In genomic region chr3:12545473-12545791, GRCh38 we compare ENCODE assay signal across 14 cellular contexts. TPM values are rescaled to one million over a fixed set of nuclear protein-coding genes. Genes with fewer than 3 reads are reported as not detected.
DNase-seq lines count a peak whose midpoint lies in the region; ATAC-seq and TF ChIP-seq lines count a peak whose summit lies in the region.
"Had no signal": no experiment of that assay in that cellular context is flagged by ENCODE, and none has a peak within 500 bp of the region (broad histone marks: within the 10 kb centered on the region; RNA-seq: fewer than 3 reads in every experiment).

Gene MKRN2OS, minus strand, starts transcription at chr3:12545499. Its CDS starts 35 bp downstream, at chr3:12545464.

- peak; percentile 18 for DNase-seq in progenitor cell of endocrine pancreas (ENCODE audit: low spot score, unreplicated experiment)
- DNase-seq in RPMI8226, result no peak
- DNase-seq in activated T-helper 1 cell treated with anti-CD3 and anti-CD28 coated beads, Interleukin-12 subunit alpha, Interleukin-12 subunit beta, Interleukin-2, Interleukin-4 antibody, amounts not matched to agents 30 ng/mL and 10 ng/mL and 1 ng/mL, durations not matched to agents 14 hours and 24 hours and 36 hours (ENCODE audit: low spot score), result no peak
- no peak for DNase-seq in stimulated activated CD4-positive, alpha-beta T cell treated with anti-CD3 and anti-CD28 coated beads, Interleukin-4, amount 100 ng/mL, for 1 hour
- DNase-seq: DND-41; GOT3; naive B cell; NCI-H187; stimulated activated CD4-positive, alpha-beta T cell treated with anti-CD3 and anti-CD28 coated beads, Interleukin-4, amount 100 ng/mL, for 4 hours had no signal

- H3K4me1 ChIP-seq in iPS-20b (ENCODE audit: insufficient read depth, low read length), result peaks cover 11% of the 10 kb centered on the region; the same call in 1 of the 2 replicates

- peaks cover under 1% of the 10 kb centered on the region; the same call in 1 of the 2 replicates for H3K36me3 ChIP-seq in iPS-20b (ENCODE audit: insufficient read depth, low read depth, low read length)

- ATAC-seq in SK-N-SH treated with all-trans-retinoic acid at 6 μM for 48 hours (peak; percentile 45; the same call in 2 of the 3 replicates), GM18858 (IDR thresholded peaks at IDR 0.05; ENCODE audit: unreplicated experiment) (no peak)

- H3K9ac ChIP-seq in iPS-20b (ENCODE audit: low read depth, low read length), result peak within 1 kb of the TSS; percentile 45; the same call in 1 of the 2 replicates

- TF ChIP-seq RAD21 in Ishikawa (IDR thresholded peaks at IDR 0.05; ENCODE audit: low read depth), result no peak

- H3K4me3 Mint-ChIP-seq in progenitor cell of endocrine pancreas (ENCODE audit: low read depth), result peak within 1 kb of the TSS; percentile 68
- H3K4me3 Mint-ChIP-seq in activated T-helper 1 cell treated with anti-CD3 and anti-CD28 coated beads, Interleukin-12 subunit alpha, Interleukin-12 subunit beta, Interleukin-2, Interleukin-4 antibody, amounts not matched to agents 30 ng/mL and 10 ng/mL and 1 ng/mL, durations not matched to agents 14 hours and 24 hours and 36 hours, result no peak within 1 kb of the TSS
- H3K4me3 Mint-ChIP-seq: naive B cell had no signal

- peaks cover 6% of the 10 kb centered on the region; the same call in 1 of the 2 replicates for H3K27me3 ChIP-seq in iPS-20b (ENCODE audit: insufficient read depth, low read length)

- peaks cover 8% of the 10 kb centered on the region for H3K27me3 Mint-ChIP-seq in progenitor cell of endocrine pancreas
- H3K27me3 Mint-ChIP-seq in activated T-helper 1 cell treated with anti-CD3 and anti-CD28 coated beads, Interleukin-12 subunit alpha, Interleukin-12 subunit beta, Interleukin-2, Interleukin-4 antibody, amounts not matched to agents 30 ng/mL and 10 ng/mL and 1 ng/mL, durations not matched to agents 14 hours and 24 hours and 36 hours (ENCODE audit: insufficient read depth), result peaks cover 4% of the 10 kb centered on the region

- H3K27ac Mint-ChIP-seq in progenitor cell of endocrine pancreas, result peak within 1 kb of the TSS; percentile 96
- no peak within 1 kb of the TSS for H3K27ac Mint-ChIP-seq in activated T-helper 1 cell treated with anti-CD3 and anti-CD28 coated beads, Interleukin-12 subunit alpha, Interleukin-12 subunit beta, Interleukin-2, Interleukin-4 antibody, amounts not matched to agents 30 ng/mL and 10 ng/mL and 1 ng/mL, durations not matched to agents 14 hours and 24 hours and 36 hours

- peaks cover 1% of the 10 kb centered on the region for H3K36me3 Mint-ChIP-seq in progenitor cell of endocrine pancreas (ENCODE audit: insufficient read depth)
- no peaks in the 10 kb centered on the region for H3K36me3 Mint-ChIP-seq in activated T-helper 1 cell treated with anti-CD3 and anti-CD28 coated beads, Interleukin-12 subunit alpha, Interleukin-12 subunit beta, Interleukin-2, Interleukin-4 antibody, amounts not matched to agents 30 ng/mL and 10 ng/mL and 1 ng/mL, durations not matched to agents 14 hours and 24 hours and 36 hours (ENCODE audit: low read depth)
- H3K36me3 Mint-ChIP-seq: naive B cell had no signal

- no peak for TF ChIP-seq CTCF in progenitor cell of endocrine pancreas (IDR thresholded peaks at IDR 0.05; ENCODE audit: unreplicated experiment)

- H3K9me3 ChIP-seq in iPS-20b (ENCODE audit: insufficient read depth, low read depth, low read length), result no peaks in the 10 kb centered on the region

- peak within 1 kb of the TSS; percentile 44; the same call in 1 of the 2 replicates for H3K4me3 ChIP-seq in iPS-20b (ENCODE audit: low read length)

- no peak within 1 kb of the TSS for H3K27ac ChIP-seq in iPS-20b (ENCODE audit: low read length)

- no peak for TF ChIP-seq EP300 in Ishikawa (IDR thresholded peaks at IDR 0.05; ENCODE audit: borderline replicate concordance)

- no peaks in the 10 kb centered on the region for H3K9me3 Mint-ChIP-seq in progenitor cell of endocrine pancreas (ENCODE audit: low read depth)
- H3K9me3 Mint-ChIP-seq in activated T-helper 1 cell treated with anti-CD3 and anti-CD28 coated beads, Interleukin-12 subunit alpha, Interleukin-12 subunit beta, Interleukin-2, Interleukin-4 antibody, amounts not matched to agents 30 ng/mL and 10 ng/mL and 1 ng/mL, durations not matched to agents 14 hours and 24 hours and 36 hours, result no peaks in the 10 kb centered on the region
- H3K9me3 Mint-ChIP-seq: naive B cell had no signal

- peaks cover 18% of the 10 kb centered on the region for H3K4me1 Mint-ChIP-seq in progenitor cell of endocrine pancreas (ENCODE audit: low read depth)
- H3K4me1 Mint-ChIP-seq in activated T-helper 1 cell treated with anti-CD3 and anti-CD28 coated beads, Interleukin-12 subunit alpha, Interleukin-12 subunit beta, Interleukin-2, Interleukin-4 antibody, amounts not matched to agents 30 ng/mL and 10 ng/mL and 1 ng/mL, durations not matched to agents 14 hours and 24 hours and 36 hours (ENCODE audit: low read depth), result no peaks in the 10 kb centered on the region
- H3K4me1 Mint-ChIP-seq: naive B cell had no signal

- intact Hi-C loops in activated T-helper 1 cell treated with anti-CD3 and anti-CD28 coated beads, Interleukin-12 subunit alpha, Interleukin-12 subunit beta, Interleukin-2, Interleukin-4 antibody, amounts not matched to agents 30 ng/mL and 10 ng/mL and 1 ng/mL, durations not matched to agents 14 hours and 24 hours and 36 hours (cut with micrococcal nuclease), result no loop called here

TF ChIP-seq in Ishikawa, 13 proteins besides CTCF, POLR2A, EP300 and RAD21:
- peak; percentile 58 for TF ChIP-seq CREB1 (IDR thresholded peaks at IDR 0.05; ENCODE audit: low read depth)
- TF ChIP-seq TAF1 (IDR thresholded peaks at IDR 0.05; ENCODE audit: low read depth), result no peak
- TF ChIP-seq TEAD4 (IDR thresholded peaks at IDR 0.05), result peak; percentile 63; the same call in 1 of the 2 replicates
- no peak for TF ChIP-seq EGR1 (IDR thresholded peaks at IDR 0.05)
- no peak; the same call in 1 of the 2 replicates for TF ChIP-seq MAX (IDR thresholded peaks at IDR 0.05)
- no peak for TF ChIP-seq USF1 (IDR thresholded peaks at IDR 0.05)

TF ChIP-seq in SK-N-SH treated with all-trans-retinoic acid at 6 μM for 48 hours, 23 proteins besides CTCF, POLR2A, EP300 and RAD21:
- TF ChIP-seq ZFP30 (CRISPR knock-in tag; IDR thresholded peaks at IDR 0.05) (no peak), ISL1 (CRISPR knock-in tag; IDR thresholded peaks at IDR 0.05) (no peak), ZFP3 (CRISPR knock-in tag; IDR thresholded peaks at IDR 0.05) (peak; percentile 90)

RNA-seq across cellular contexts. Expression of gene MKRN2OS, which starts in this region (rescaled TPM):
- total RNA-seq in progenitor cell of endocrine pancreas, result 1.7 and 2.0 TPM in 2 replicates
- total RNA-seq in activated T-helper 1 cell treated with anti-CD3 and anti-CD28 coated beads, Interleukin-12 subunit alpha, Interleukin-12 subunit beta, Interleukin-2, Interleukin-4 antibody, amounts not matched to agents 30 ng/mL and 10 ng/mL and 1 ng/mL, durations not matched to agents 14 hours and 24 hours and 36 hours, result not detected in 2 replicates
- total RNA-seq: fibroblast of villous mesenchyme had no signal
